In genomic region chrX:49163555-49164419, GRCh38 we compare ENCODE assay signal across 8 cellular contexts. TPM values are rescaled to one million over a fixed set of nuclear protein-coding genes. Genes with fewer than 3 reads are reported as not detected.
DNase-seq lines count a peak whose midpoint lies in the region; ATAC-seq and TF ChIP-seq lines count a peak whose summit lies in the region.

No MANE protein-coding gene starts in this region.

- H3K9me3 Mint-ChIP-seq in WTC11, result no peaks in the 10 kb centered on the region

- H3K4me3 Mint-ChIP-seq in WTC11, result peak overlapping the region; percentile 78

- POLR2A ChIA-PET in WTC11 (lab: Charles Lee), result interaction anchor here (0.8 to 1.0 kb wide), 2 partner anchors 9 to 43 kb away, joined by 3 to 4 read pairs; no protein-coding TSS in a partner anchor

- no peaks in the 10 kb centered on the region for H3K36me3 Mint-ChIP-seq in WTC11

- DNase-seq in NCI-H1417 (lab: John Stamatoyannopoulos, UW) (peak; percentile 70 to 91 (median 87)), NCI-H1417 treated with DMSO at 0.1 percent for 48 hours (lab: John Stamatoyannopoulos, UW) (no peak), NCI-H2171 treated with DMSO at 0.1 percent for 48 hours (lab: John Stamatoyannopoulos, UW) (peak; percentile 78), WTC11 (ENCODE audit: low spot score) (peak; percentile 90), caudate nucleus (lab: John Stamatoyannopoulos, UW) (peak; percentile 16 to 91 (median 77)), islet precursor cell (peak; percentile 88)
- peak; percentile 72 for DNase-seq in stimulated activated CD4-positive, alpha-beta T cell treated with anti-CD3 and anti-CD28 coated beads, Interleukin-12 subunit alpha, Interleukin-12 subunit beta, amount 100 ng/mL, for 4 hours

- H3K27me3 Mint-ChIP-seq in WTC11 (ENCODE audit: low read depth), result peaks cover 63% of the 10 kb centered on the region

- peak; percentile 70 for TF ChIP-seq CTCF in WTC11 (IDR thresholded peaks at IDR 0.05)

- CTCF ChIA-PET in WTC11 (lab: Charles Lee), result interaction anchor here (0.6 to 2.6 kb wide), 12 partner anchors 9 to 1808 kb away, joined by 3 to 9 read pairs (median 4); no protein-coding TSS in a partner anchor

- ATAC-seq in HG03025 (IDR thresholded peaks at IDR 0.05; ENCODE audit: low FRiP score, unreplicated experiment) (peak; percentile 45), WTC11 (peak; percentile 73)

- H3K27ac Mint-ChIP-seq in WTC11, result peak overlapping the region; percentile 93

- H3K27ac ChIP-seq in caudate nucleus (ENCODE audit: low read depth, low read length), result peak overlapping the region; percentile 98

- H3K4me1 Mint-ChIP-seq in WTC11, result peaks cover 13% of the 10 kb centered on the region

TF ChIP-seq in WTC11, 78 proteins besides CTCF, POLR2A, EP300 and RAD21:
- peak; percentile 60; the same call in 1 of the 2 replicates for TF ChIP-seq FOXP1 (CRISPR knock-in tag; IDR thresholded peaks at IDR 0.05; ENCODE audit: borderline replicate concordance)
- no peak for TF ChIP-seq E2F1 (CRISPR knock-in tag; IDR thresholded peaks at IDR 0.05)
- 0 out of 2 replicates have a peak, but pooled peaks have one; percentile 46 for TF ChIP-seq HMGXB4 (CRISPR knock-in tag; IDR thresholded peaks at IDR 0.05)
- peak; percentile 41; the same call in 1 of the 2 replicates for TF ChIP-seq CREM (CRISPR knock-in tag; IDR thresholded peaks at IDR 0.05)

RNA-seq across cellular contexts. Expression of gene MAGIX, which starts 1.2 kb away (rescaled TPM):
- 1.2 to 2.4 TPM (median 2.0 TPM) in 3 replicates for total RNA-seq in WTC11 (2021)

RNA-seq across cellular contexts. Expression of gene PLP2, which starts 7.9 kb away (rescaled TPM):
- total RNA-seq in WTC11 (2021), result 11.8 to 12.9 TPM (median 12.4 TPM) in 3 replicates

RNA-seq across cellular contexts. Expression of gene PRICKLE3, which starts 22.4 kb away (rescaled TPM):
- 12.5 to 14.6 TPM (median 12.8 TPM) in 3 replicates for total RNA-seq in WTC11 (2021)

RNA-seq across cellular contexts. Expression of gene SYP, which starts 36.2 kb away (rescaled TPM):
- total RNA-seq in WTC11 (2021), result 4.8 to 7.0 TPM (median 5.3 TPM) in 3 replicates

RNA-seq across cellular contexts. Expression of gene GPKOW, which starts 40.3 kb away (rescaled TPM):
- 18.5 to 19.9 TPM (median 19.0 TPM) in 3 replicates for total RNA-seq in WTC11 (2021)
